ENCODE assay signal across 8 cellular contexts in genomic region chr17:67422296-67422695, GRCh38. TPM values are rescaled to one million over a fixed set of nuclear protein-coding genes. Genes with fewer than 3 reads are reported as not detected.
DNase-seq lines count a peak whose midpoint lies in the region; ATAC-seq and TF ChIP-seq lines count a peak whose summit lies in the region.
"Not testable (repeated sequence)": the region's sequence is repeated elsewhere in the genome, so short reads cannot be mapped to it uniquely, and the experiment has no call there.

No MANE protein-coding gene starts in this region.

- BruUV-seq in HCT116 (replicated peaks; lab: Mats Ljungman, UMichigan) = TSS peak; percentile 90

- not testable (repeated sequence) for TF ChIP-seq EP300 in upper lobe of left lung (IDR thresholded peaks at IDR 0.05)

- peaks cover 17% of the 10 kb centered on the region for H3K36me3 Mint-ChIP-seq in T-helper 1 cell treated with Interleukin-12 subunit alpha and Interleukin-12 subunit beta and Interleukin-4 antibody, amounts not matched to agents 30 μg/mL and 1 μg/mL, for 36 hours (ENCODE audit: low read depth)
- H3K36me3 Mint-ChIP-seq in activated naive CD8-positive, alpha-beta T cell treated with anti-CD3 and anti-CD28 coated beads, Interleukin-2, amount 10 ng/mL, durations not matched to agents 7 days and 5 days = peaks cover 21% of the 10 kb centered on the region

- ATAC-seq in HCT116 (peak; percentile 49), esophagus mucosa (peak; percentile 80)
- ATAC-seq in activated naive CD8-positive, alpha-beta T cell treated with anti-CD3 and anti-CD28 coated beads, Interleukin-2, amount 10 ng/mL, durations not matched to agents 7 days and 5 days (ENCODE audit: low read depth) = peak; percentile 27
- ATAC-seq in lower lobe of right lung; upper lobe of left lung (ENCODE audit: low FRiP score in 2 of 2): not testable (repeated sequence)

- TF ChIP-seq CTCF in HCT116 (IDR thresholded peaks at IDR 0.05 in 2 of 3, conservative IDR thresholded peaks at IDR 0.05 in 1 of 3; ENCODE audit: borderline replicate concordance in 1 of 3, insufficient read depth in 1 of 3, low read depth in 2 of 3, low read length in 2 of 3); lower lobe of right lung (IDR thresholded peaks at IDR 0.05); upper lobe of left lung (IDR thresholded peaks at IDR 0.05): not testable (repeated sequence)

- not testable (repeated sequence) for DNase-seq in HCT116 (ENCODE audit: low read depth, low spot score); activated naive CD8-positive, alpha-beta T cell treated with anti-CD3 and anti-CD28 coated beads, Interleukin-2, amount 10 ng/mL, durations not matched to agents 7 days and 5 days; lower lobe of right lung; upper lobe of left lung
- DNase-seq in activated CD8-positive, alpha-beta memory T cell treated with anti-CD3 and anti-CD28 coated beads, Interleukin-2, amount 50 U/mL, for 48 hours = peak; percentile 50

- H3K4me1 ChIP-seq in HCT116 (ENCODE audit: control insufficient read depth in 1 of 2, insufficient read depth in 2 of 2, low read length in 2 of 2) = peaks cover 72 to 89% of the 10 kb centered on the region in 2 experiments
- peaks cover 26% of the 10 kb centered on the region for H3K4me1 ChIP-seq in lower lobe of right lung
- H3K4me1 ChIP-seq in upper lobe of left lung = peaks cover 19 to 30% (median 26%) of the 10 kb centered on the region in 4 donors

- peak overlapping the region; percentile 52 for H3K9ac ChIP-seq in HCT116 (ENCODE audit: low read length)

- H3K9me2 ChIP-seq in HCT116 (ENCODE audit: insufficient read depth) = not testable (repeated sequence)

- POLR2A ChIA-PET in HCT116 (lab: Charles Lee) = interaction anchor here (0.7 to 3.0 kb wide), 11 partner anchors 9 to 81 kb away, joined by 3 to 32 read pairs (median 5); no protein-coding TSS in a partner anchor
- POLR2A ChIA-PET in activated naive CD8-positive, alpha-beta T cell treated with anti-CD3 and anti-CD28 coated beads, Interleukin-2, amount 10 ng/mL, durations not matched to agents 7 days and 5 days (lab: Charles Lee) = interaction anchor here (0.8 to 3.2 kb wide), 10 partner anchors 11 to 54 kb away, joined by 3 to 30 read pairs (median 4); no protein-coding TSS in a partner anchor

- not testable (repeated sequence) for H3K27me3 ChIP-seq in HCT116 (ENCODE audit: insufficient read depth, low read length); lower lobe of right lung (ENCODE audit: low read depth); upper lobe of left lung

- intact Hi-C loops in HCT116 (cut with micrococcal nuclease) = loop anchor here (2.0 to 5.0 kb wide), 2 partner anchors 31 to 45 kb away; partner anchors contain the start of gene PITPNC1
- intact Hi-C loops in lower lobe of right lung (cut with DNase I) = not testable (repeated sequence)

- not testable (repeated sequence) for TF ChIP-seq POLR2A in HCT116 (IDR thresholded peaks at IDR 0.05; ENCODE audit: borderline replicate concordance, extremely low read depth, insufficient read depth, insufficient read length); upper lobe of left lung (IDR thresholded peaks at IDR 0.05)

- H3K4me3 Mint-ChIP-seq in T-helper 1 cell treated with Interleukin-12 subunit alpha and Interleukin-12 subunit beta and Interleukin-4 antibody, amounts not matched to agents 30 μg/mL and 1 μg/mL, for 36 hours = peak overlapping the region; percentile 46
- H3K4me3 Mint-ChIP-seq in activated naive CD8-positive, alpha-beta T cell treated with anti-CD3 and anti-CD28 coated beads, Interleukin-2, amount 10 ng/mL, durations not matched to agents 7 days and 5 days = peak overlapping the region; percentile 60

- H3K4me3 ChIP-seq in HCT116 (replicated peaks in 1 of 2; ENCODE audit: low read depth in 1 of 2, low read length in 2 of 2) = peak overlapping the region; percentile 0 to 7
- H3K4me3 ChIP-seq in lower lobe of right lung, skin epidermis, upper lobe of left lung: not testable (repeated sequence)

- WGBS in upper lobe of left lung, 2 donors = 88 to 90% methylated on average over 4 of the region's 4 CpGs

- CTCF ChIA-PET in HCT116 (lab: Charles Lee) = interaction anchor here (1.0 to 2.0 kb wide), 5 partner anchors 11 to 53 kb away, joined by 3 to 9 read pairs (median 5); no protein-coding TSS in a partner anchor

- H3K27ac ChIP-seq in HCT116 (ENCODE audit: low read depth, low read length) = peak overlapping the region; percentile 95
- H3K27ac ChIP-seq in lower lobe of right lung = peak overlapping the region; percentile 73
- H3K27ac ChIP-seq in skin epidermis = peak overlapping the region in 15 of 21 experiments; percentile 23 to 80 (median 57)
- H3K27ac ChIP-seq in upper lobe of left lung = peak overlapping the region; percentile 60 to 80 (median 74)

- not testable (repeated sequence) for TF ChIP-seq RAD21 in HCT116 (IDR thresholded peaks at IDR 0.05; ENCODE audit: low read depth)

- H3K27ac Mint-ChIP-seq in T-helper 1 cell treated with Interleukin-12 subunit alpha and Interleukin-12 subunit beta and Interleukin-4 antibody, amounts not matched to agents 30 μg/mL and 1 μg/mL, for 36 hours = peak overlapping the region; percentile 93
- peak overlapping the region; percentile 93 for H3K27ac Mint-ChIP-seq in activated naive CD8-positive, alpha-beta T cell treated with anti-CD3 and anti-CD28 coated beads, Interleukin-2, amount 10 ng/mL, durations not matched to agents 7 days and 5 days

- not testable (repeated sequence) for H3K27me3 Mint-ChIP-seq in T-helper 1 cell treated with Interleukin-12 subunit alpha and Interleukin-12 subunit beta and Interleukin-4 antibody, amounts not matched to agents 30 μg/mL and 1 μg/mL, for 36 hours (ENCODE audit: low read depth); activated naive CD8-positive, alpha-beta T cell treated with anti-CD3 and anti-CD28 coated beads, Interleukin-2, amount 10 ng/mL, durations not matched to agents 7 days and 5 days

- H3K4me1 Mint-ChIP-seq in T-helper 1 cell treated with Interleukin-12 subunit alpha and Interleukin-12 subunit beta and Interleukin-4 antibody, amounts not matched to agents 30 μg/mL and 1 μg/mL, for 36 hours (ENCODE audit: low read depth) = peaks cover 57% of the 10 kb centered on the region
- peaks cover 56% of the 10 kb centered on the region for H3K4me1 Mint-ChIP-seq in activated naive CD8-positive, alpha-beta T cell treated with anti-CD3 and anti-CD28 coated beads, Interleukin-2, amount 10 ng/mL, durations not matched to agents 7 days and 5 days

- H2AFZ ChIP-seq in HCT116 (ENCODE audit: low read depth, low read length, poor library complexity, severe bottlenecking) = not testable (repeated sequence)

- RAD21 ChIA-PET in HCT116 (lab: Charles Lee; ENCODE audit: low non-redundant PET in 1 of 2, low total read pairs in 2 of 2, uncharacterized antibody in 2 of 2, unreplicated experiment in 2 of 2) = interaction anchor here (0.6 to 2.2 kb wide), 4 partner anchors 19 to 183 kb away, joined by 3 to 9 read pairs (median 6); no protein-coding TSS in a partner anchor

- H3K79me2 ChIP-seq in HCT116 (ENCODE audit: insufficient read depth, low read length) = peaks cover 30% of the 10 kb centered on the region; the same call in 1 of the 2 replicates

- H3K36me3 ChIP-seq in HCT116 (ENCODE audit: control insufficient read depth in 1 of 2, insufficient read depth in 2 of 2, low read length in 2 of 2); lower lobe of right lung; upper lobe of left lung: not testable (repeated sequence)

- not testable (repeated sequence) for H3K9me3 ChIP-seq in HCT116 (ENCODE audit: control insufficient read depth in 1 of 2, insufficient read depth in 1 of 2, low read depth in 1 of 2, low read length in 2 of 2); lower lobe of right lung; upper lobe of left lung

- not testable (repeated sequence) for H4K20me1 ChIP-seq in HCT116 (ENCODE audit: insufficient read depth)

- peak overlapping the region; percentile 73 for H3K4me2 ChIP-seq in HCT116 (ENCODE audit: low read length)

- not testable (repeated sequence) for H3K9me3 Mint-ChIP-seq in T-helper 1 cell treated with Interleukin-12 subunit alpha and Interleukin-12 subunit beta and Interleukin-4 antibody, amounts not matched to agents 30 μg/mL and 1 μg/mL, for 36 hours; activated naive CD8-positive, alpha-beta T cell treated with anti-CD3 and anti-CD28 coated beads, Interleukin-2, amount 10 ng/mL, durations not matched to agents 7 days and 5 days

TF ChIP-seq in HCT116, 20 proteins besides CTCF, POLR2A, EP300 and RAD21:
- TF ChIP-seq POLR2AphosphoS5 (IDR thresholded peaks at IDR 0.05; ENCODE audit: low read depth, low read length) = peak; percentile 63; the same call in 1 of the 2 replicates

RNA-seq across cellular contexts. Expression of gene PITPNC1, which starts 45.2 kb away (rescaled TPM):
- total RNA-seq in HCT116 (2021; ENCODE audit: unreplicated experiment) = 41.9 TPM
- polyA plus RNA-seq in HCT116 (2012) = 41.1 and 57.8 TPM in 2 replicates
- 100 to 1,000 TPM; 100 to 104 TPM for total RNA-seq in activated naive CD8-positive, alpha-beta T cell treated with anti-CD3 and anti-CD28 coated beads, Interleukin-2, amount 10 ng/mL, durations not matched to agents 7 days and 5 days
- 16.0 TPM for total RNA-seq in esophagus mucosa
- total RNA-seq in lower lobe of right lung = 23.7 TPM
- total RNA-seq in upper lobe of left lung = 10 to 100 TPM in 4 of 6 donors, 1 to 10 TPM in 2; 8.5 to 23.3 (median 13.7) TPM

RNA-seq across cellular contexts. Expression of gene PSMD12, which starts 55.9 kb away (rescaled TPM):
- 115 TPM for total RNA-seq in HCT116 (2021; ENCODE audit: unreplicated experiment)
- 54.1 and 55.3 TPM in 2 replicates for polyA plus RNA-seq in HCT116 (2012)
- 10 to 100 TPM; 39.8 to 40.5 TPM for total RNA-seq in activated naive CD8-positive, alpha-beta T cell treated with anti-CD3 and anti-CD28 coated beads, Interleukin-2, amount 10 ng/mL, durations not matched to agents 7 days and 5 days
- 40.3 TPM for total RNA-seq in esophagus mucosa
- total RNA-seq in lower lobe of right lung = 41.3 TPM
- total RNA-seq in upper lobe of left lung = 10 to 100 TPM; 11.9 to 36.9 (median 29.8) TPM
